In the genomic region with DNA sequence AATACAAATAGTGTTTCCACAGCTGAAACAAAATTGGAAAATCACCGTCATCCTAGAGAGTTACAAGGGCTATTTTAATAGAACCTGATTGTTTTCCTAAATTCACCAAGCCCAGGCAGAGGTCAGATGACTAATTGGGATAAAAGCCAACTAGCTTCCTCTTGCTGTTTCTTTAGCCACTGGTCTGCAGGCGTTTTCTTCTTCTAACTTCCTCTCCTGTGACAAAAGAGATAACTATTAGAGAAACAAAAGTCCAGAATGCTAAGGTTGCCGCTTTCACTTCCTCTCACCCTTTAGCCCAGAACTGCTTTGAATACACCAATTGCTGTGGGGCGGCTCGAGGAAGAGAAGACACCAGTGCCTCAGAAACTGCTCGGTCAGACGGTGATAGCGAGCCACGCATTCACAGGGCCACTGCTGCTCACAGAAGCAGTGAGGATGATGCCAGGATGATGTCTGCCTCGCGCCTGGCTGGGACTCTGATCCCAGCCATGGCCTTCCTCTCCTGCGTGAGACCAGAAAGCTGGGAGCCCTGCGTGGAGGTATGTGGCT, we compare ENCODE assay signal across 8 cellular contexts. TPM values are rescaled to one million over a fixed set of nuclear protein-coding genes. Genes with fewer than 3 reads are reported as not detected.
DNase-seq lines count a peak whose midpoint lies in the region; ATAC-seq and TF ChIP-seq lines count a peak whose summit lies in the region.

TLR4 (plus strand) TSS at position 380 of the 552 bp plus-strand sequence; CDS start at position 450, 70 bp downstream.

- no peaks in the 10 kb centered on the region for H3K36me3 ChIP-seq in neural progenitor cell

- no peak for TF ChIP-seq CTCF in AG04449 (IDR thresholded peaks at IDR 0.05; ENCODE audit: insufficient read depth, low read length, missing control alignments)
- TF ChIP-seq CTCF in fibroblast of mammary gland (conservative IDR thresholded peaks at IDR 0.05; ENCODE audit: control insufficient read depth, insufficient read depth, low read depth, low read length) = no peak
- no peak for TF ChIP-seq CTCF in neural progenitor cell (IDR thresholded peaks at IDR 0.05)
- TF ChIP-seq CTCF in progenitor cell of endocrine pancreas (IDR thresholded peaks at IDR 0.05; ENCODE audit: unreplicated experiment) = no peak
- TF ChIP-seq CTCF in CD4-positive, alpha-beta T cell (IDR thresholded peaks at IDR 0.05) = no peak

- H3F3A ChIP-seq in neural progenitor cell (ENCODE audit: low read depth) = no peaks in the 10 kb centered on the region

- H3K27ac ChIP-seq in neural progenitor cell = no peak within 1 kb of the TSS
- H3K27ac ChIP-seq in CD4-positive, alpha-beta T cell (ENCODE audit: low read depth, low read length) = no peak within 1 kb of the TSS

- H4K20me1 ChIP-seq in neural progenitor cell (ENCODE audit: low read depth) = no peaks in the 10 kb centered on the region

- H3K9me3 ChIP-seq in neural progenitor cell (ENCODE audit: low read depth) = no peaks in the 10 kb centered on the region
- no peaks in the 10 kb centered on the region for H3K9me3 ChIP-seq in CD4-positive, alpha-beta T cell (ENCODE audit: control insufficient read depth, low read length)

- ATAC-seq in GM19043 (IDR thresholded peaks at IDR 0.05; ENCODE audit: low read depth, unreplicated experiment) (peak; percentile 99), HG03159 (IDR thresholded peaks at IDR 0.05; ENCODE audit: unreplicated experiment) (peak; percentile 100), SK-N-SH treated with all-trans-retinoic acid at 6 μM for 48 hours (peak; percentile 80)
- ATAC-seq in CD4-positive, alpha-beta T cell (ENCODE audit: poor library complexity) = no peak

- H3K27me3 Mint-ChIP-seq in neural progenitor cell (ENCODE audit: insufficient read depth, low read depth) (no peaks in the 10 kb centered on the region), progenitor cell of endocrine pancreas (no peaks in the 10 kb centered on the region)
- no peaks in the 10 kb centered on the region for H3K27me3 Mint-ChIP-seq in CD4-positive, alpha-beta T cell

- H3K79me2 ChIP-seq in neural progenitor cell (ENCODE audit: low read depth) = no peaks in the 10 kb centered on the region

- H3K4me1 Mint-ChIP-seq in neural progenitor cell = peaks cover 19% of the 10 kb centered on the region
- peaks cover 24% of the 10 kb centered on the region for H3K4me1 Mint-ChIP-seq in progenitor cell of endocrine pancreas (ENCODE audit: low read depth)
- H3K4me1 Mint-ChIP-seq in CD4-positive, alpha-beta T cell (ENCODE audit: low read depth) = no peaks in the 10 kb centered on the region

- no peak within 1 kb of the TSS for H3K9ac ChIP-seq in neural progenitor cell

- POLR2A ChIA-PET in AG04449 (lab: Yijun Ruan, JAX) = interaction anchor here (0.9 to 1.5 kb wide), 2 partner anchors 9 to 15 kb away, joined by 4 read pairs; no protein-coding TSS in a partner anchor
- POLR2A ChIA-PET in CD4-positive, alpha-beta T cell (lab: Charles Lee) = no interaction called here

- no peak for DNase-seq in AG04449 (ENCODE audit: low read depth, low spot score)
- DNase-seq in fibroblast of mammary gland (ENCODE audit: low read depth) = peak; percentile 85
- DNase-seq in neural progenitor cell (ENCODE audit: low spot score) = peak; percentile 17
- DNase-seq in progenitor cell of endocrine pancreas (ENCODE audit: low spot score, unreplicated experiment) = no peak
- no peak for DNase-seq in CD4-positive, alpha-beta T cell

- H3K4me3 Mint-ChIP-seq in neural progenitor cell (peak within 1 kb of the TSS; percentile 55), progenitor cell of endocrine pancreas (ENCODE audit: low read depth) (no peak within 1 kb of the TSS)
- H3K4me3 Mint-ChIP-seq in CD4-positive, alpha-beta T cell = no peak within 1 kb of the TSS

- H3K27ac Mint-ChIP-seq in neural progenitor cell (peak within 1 kb of the TSS; percentile 88), progenitor cell of endocrine pancreas (no peak within 1 kb of the TSS)
- no peak within 1 kb of the TSS for H3K27ac Mint-ChIP-seq in CD4-positive, alpha-beta T cell

- intact Hi-C loops in CD4-positive, alpha-beta T cell (cut with DNase I, micrococcal nuclease) = no loop called here

- no peaks in the 10 kb centered on the region for H3K27me3 ChIP-seq in neural progenitor cell
- H3K27me3 ChIP-seq in CD4-positive, alpha-beta T cell (ENCODE audit: control insufficient read depth, insufficient read depth, low read length) = no peaks in the 10 kb centered on the region

- peak within 1 kb of the TSS; percentile 30 for H2AFZ ChIP-seq in neural progenitor cell (replicated peaks)

- peaks cover 14% of the 10 kb centered on the region for H3K4me1 ChIP-seq in neural progenitor cell

- H3K4me3 ChIP-seq in AG04449 (ENCODE audit: low read depth, low read length) (peak within 1 kb of the TSS; percentile 45), fibroblast of mammary gland (ENCODE audit: control insufficient read depth, low read depth, low read length) (peak within 1 kb of the TSS; percentile 50), neural progenitor cell (no peak within 1 kb of the TSS)

- H3K9me3 Mint-ChIP-seq in neural progenitor cell = no peaks in the 10 kb centered on the region
- no peaks in the 10 kb centered on the region for H3K9me3 Mint-ChIP-seq in progenitor cell of endocrine pancreas (ENCODE audit: low read depth)
- no peaks in the 10 kb centered on the region for H3K9me3 Mint-ChIP-seq in CD4-positive, alpha-beta T cell

- H3K36me3 Mint-ChIP-seq in neural progenitor cell (no peaks in the 10 kb centered on the region), progenitor cell of endocrine pancreas (ENCODE audit: insufficient read depth) (no peaks in the 10 kb centered on the region)
- no peaks in the 10 kb centered on the region for H3K36me3 Mint-ChIP-seq in CD4-positive, alpha-beta T cell (ENCODE audit: low read depth)

- H3K4me2 ChIP-seq in neural progenitor cell = peak within 1 kb of the TSS; percentile 12

- CTCF ChIA-PET in AG04449 (lab: Yijun Ruan, JAX) = interaction anchor here (0.7 to 1.4 kb wide), 3 partner anchors 9 to 82 kb away, joined by 3 read pairs; no protein-coding TSS in a partner anchor
- CTCF ChIA-PET in CD4-positive, alpha-beta T cell (lab: Charles Lee) = no interaction called here

TF ChIP-seq in SK-N-SH treated with all-trans-retinoic acid at 6 μM for 48 hours, 23 proteins besides CTCF, POLR2A, EP300 and RAD21 (continues in another document):
- TF ChIP-seq BACH2 (CRISPR knock-in tag; IDR thresholded peaks at IDR 0.05; ENCODE audit: borderline replicate concordance) = no peak
- TF ChIP-seq ZC3H10 (CRISPR knock-in tag; IDR thresholded peaks at IDR 0.05) = no peak
- TF ChIP-seq OSR1 (CRISPR knock-in tag; IDR thresholded peaks at IDR 0.05) = no peak
- TF ChIP-seq, protein P1, sequence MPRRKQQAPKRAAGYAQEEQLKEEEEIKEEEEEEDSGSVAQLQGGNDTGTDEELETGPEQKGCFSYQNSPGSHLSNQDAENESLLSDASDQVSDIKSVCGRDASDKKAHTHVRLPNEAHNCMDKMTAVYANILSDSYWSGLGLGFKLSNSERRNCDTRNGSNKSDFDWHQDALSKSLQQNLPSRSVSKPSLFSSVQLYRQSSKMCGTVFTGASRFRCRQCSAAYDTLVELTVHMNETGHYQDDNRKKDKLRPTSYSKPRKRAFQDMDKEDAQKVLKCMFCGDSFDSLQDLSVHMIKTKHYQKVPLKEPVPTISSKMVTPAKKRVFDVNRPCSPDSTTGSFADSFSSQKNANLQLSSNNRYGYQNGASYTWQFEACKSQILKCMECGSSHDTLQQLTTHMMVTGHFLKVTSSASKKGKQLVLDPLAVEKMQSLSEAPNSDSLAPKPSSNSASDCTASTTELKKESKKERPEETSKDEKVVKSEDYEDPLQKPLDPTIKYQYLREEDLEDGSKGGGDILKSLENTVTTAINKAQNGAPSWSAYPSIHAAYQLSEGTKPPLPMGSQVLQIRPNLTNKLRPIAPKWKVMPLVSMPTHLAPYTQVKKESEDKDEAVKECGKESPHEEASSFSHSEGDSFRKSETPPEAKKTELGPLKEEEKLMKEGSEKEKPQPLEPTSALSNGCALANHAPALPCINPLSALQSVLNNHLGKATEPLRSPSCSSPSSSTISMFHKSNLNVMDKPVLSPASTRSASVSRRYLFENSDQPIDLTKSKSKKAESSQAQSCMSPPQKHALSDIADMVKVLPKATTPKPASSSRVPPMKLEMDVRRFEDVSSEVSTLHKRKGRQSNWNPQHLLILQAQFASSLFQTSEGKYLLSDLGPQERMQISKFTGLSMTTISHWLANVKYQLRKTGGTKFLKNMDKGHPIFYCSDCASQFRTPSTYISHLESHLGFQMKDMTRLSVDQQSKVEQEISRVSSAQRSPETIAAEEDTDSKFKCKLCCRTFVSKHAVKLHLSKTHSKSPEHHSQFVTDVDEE (CRISPR knock-in tag; IDR thresholded peaks at IDR 0.05) = no peak
- TF ChIP-seq, protein P2, sequence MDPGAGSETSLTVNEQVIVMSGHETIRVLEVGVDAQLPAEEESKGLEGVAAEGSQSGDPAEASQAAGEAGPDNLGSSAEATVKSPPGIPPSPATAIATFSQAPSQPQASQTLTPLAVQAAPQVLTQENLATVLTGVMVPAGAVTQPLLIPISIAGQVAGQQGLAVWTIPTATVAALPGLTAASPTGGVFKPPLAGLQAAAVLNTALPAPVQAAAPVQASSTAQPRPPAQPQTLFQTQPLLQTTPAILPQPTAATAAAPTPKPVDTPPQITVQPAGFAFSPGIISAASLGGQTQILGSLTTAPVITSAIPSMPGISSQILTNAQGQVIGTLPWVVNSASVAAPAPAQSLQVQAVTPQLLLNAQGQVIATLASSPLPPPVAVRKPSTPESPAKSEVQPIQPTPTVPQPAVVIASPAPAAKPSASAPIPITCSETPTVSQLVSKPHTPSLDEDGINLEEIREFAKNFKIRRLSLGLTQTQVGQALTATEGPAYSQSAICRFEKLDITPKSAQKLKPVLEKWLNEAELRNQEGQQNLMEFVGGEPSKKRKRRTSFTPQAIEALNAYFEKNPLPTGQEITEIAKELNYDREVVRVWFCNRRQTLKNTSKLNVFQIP (CRISPR knock-in tag; IDR thresholded peaks at IDR 0.05; ENCODE audit: borderline replicate concordance, low read depth) = no peak
- TF ChIP-seq ZFP30 (CRISPR knock-in tag; IDR thresholded peaks at IDR 0.05) = no peak
- no peak for TF ChIP-seq ZNF70 (CRISPR knock-in tag; IDR thresholded peaks at IDR 0.05)
- no peak for TF ChIP-seq ZFP3 (CRISPR knock-in tag; IDR thresholded peaks at IDR 0.05)
- TF ChIP-seq ESRRG (CRISPR knock-in tag; IDR thresholded peaks at IDR 0.05) = no peak
- TF ChIP-seq GLIS3 (CRISPR knock-in tag; IDR thresholded peaks at IDR 0.05) = no peak
- TF ChIP-seq ISL1 (CRISPR knock-in tag; IDR thresholded peaks at IDR 0.05) = no peak
- TF ChIP-seq ZNF8 (CRISPR knock-in tag; IDR thresholded peaks at IDR 0.05) = no peak

RNA-seq across cellular contexts. Expression of gene TLR4, which starts in this region (rescaled TPM):
- total RNA-seq in neural progenitor cell (ENCODE audit: low replicate concordance) = 0.22 and 0.24 TPM in 2 replicates
- not detected in 2 replicates for total RNA-seq in progenitor cell of endocrine pancreas
- total RNA-seq in CD4-positive, alpha-beta T cell = under 1 TPM; 0.34 to 0.44 TPM

Comparison
In these comparisons a context has a peak if more than half of its experiments do, and no peak if none do; other contexts are left out.
1. Peak in DNase-seq and H3K4me2 ChIP-seq in neural progenitor cell; RNA of the gene not detected or under 1 TPM.